ENCODE assay signal across 1 cellular context in the genomic region with DNA sequence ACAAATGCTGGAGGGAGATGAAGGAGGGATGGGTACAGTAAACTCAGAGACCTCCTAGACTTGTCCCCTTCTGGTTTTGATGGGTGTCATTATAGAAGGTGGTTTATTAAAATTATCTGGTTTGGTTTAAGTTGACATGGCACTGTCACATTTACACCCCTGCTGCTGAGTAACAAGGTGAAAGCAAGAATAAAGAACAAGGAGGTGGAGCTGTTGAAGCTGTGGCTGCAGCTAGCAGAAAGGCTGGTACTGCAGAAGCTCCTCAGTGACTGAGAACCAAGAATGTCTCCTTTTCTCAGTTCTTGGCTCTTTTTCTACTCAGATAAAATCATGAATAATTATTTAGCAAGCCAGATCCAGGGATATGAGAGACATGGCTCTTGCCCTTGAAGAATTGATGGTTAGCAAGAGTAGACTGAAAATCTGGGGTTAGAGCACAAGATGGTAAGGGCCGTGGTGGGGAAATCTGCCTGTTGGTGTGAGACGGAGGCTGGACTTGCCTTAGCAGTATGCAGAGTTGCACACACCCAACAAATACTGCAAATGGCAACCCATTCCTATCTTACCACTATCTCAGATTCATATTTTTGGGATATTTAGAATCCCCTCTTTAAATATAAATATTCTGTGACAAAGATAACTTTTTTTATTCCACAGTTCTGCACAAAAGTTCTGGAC.
TF ChIP-seq lines count a peak whose summit lies in the region.

A gene with protein sequence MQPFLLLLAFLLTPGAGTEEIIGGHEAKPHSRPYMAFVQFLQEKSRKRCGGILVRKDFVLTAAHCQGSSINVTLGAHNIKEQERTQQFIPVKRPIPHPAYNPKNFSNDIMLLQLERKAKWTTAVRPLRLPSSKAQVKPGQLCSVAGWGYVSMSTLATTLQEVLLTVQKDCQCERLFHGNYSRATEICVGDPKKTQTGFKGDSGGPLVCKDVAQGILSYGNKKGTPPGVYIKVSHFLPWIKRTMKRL (minus strand): TSS at position 19 of the 678 bp plus-strand sequence. CDS start 72 bp downstream, outside the sequence.

TF ChIP-seq in GM12878, 131 proteins besides CTCF, POLR2A, EP300 and RAD21:
- TF ChIP-seq SREBF1 (IDR thresholded peaks at IDR 0.05; ENCODE audit: low read length) (no peak), NFXL1 (IDR thresholded peaks at IDR 0.05; ENCODE audit: borderline replicate concordance) (no peak), LARP7 (IDR thresholded peaks at IDR 0.05) (no peak), ZNF384 (IDR thresholded peaks at IDR 0.05; ENCODE audit: borderline replicate concordance, low read depth, low read length) (no peak), SMARCA5 (IDR thresholded peaks at IDR 0.05) (no peak)
- TF ChIP-seq, protein P1, sequence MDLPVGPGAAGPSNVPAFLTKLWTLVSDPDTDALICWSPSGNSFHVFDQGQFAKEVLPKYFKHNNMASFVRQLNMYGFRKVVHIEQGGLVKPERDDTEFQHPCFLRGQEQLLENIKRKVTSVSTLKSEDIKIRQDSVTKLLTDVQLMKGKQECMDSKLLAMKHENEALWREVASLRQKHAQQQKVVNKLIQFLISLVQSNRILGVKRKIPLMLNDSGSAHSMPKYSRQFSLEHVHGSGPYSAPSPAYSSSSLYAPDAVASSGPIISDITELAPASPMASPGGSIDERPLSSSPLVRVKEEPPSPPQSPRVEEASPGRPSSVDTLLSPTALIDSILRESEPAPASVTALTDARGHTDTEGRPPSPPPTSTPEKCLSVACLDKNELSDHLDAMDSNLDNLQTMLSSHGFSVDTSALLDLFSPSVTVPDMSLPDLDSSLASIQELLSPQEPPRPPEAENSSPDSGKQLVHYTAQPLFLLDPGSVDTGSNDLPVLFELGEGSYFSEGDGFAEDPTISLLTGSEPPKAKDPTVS (IDR thresholded peaks at IDR 0.05; ENCODE audit: low read depth, low read length) = no peak
